1 cellular context compared by ENCODE assay signal in the genomic region with DNA sequence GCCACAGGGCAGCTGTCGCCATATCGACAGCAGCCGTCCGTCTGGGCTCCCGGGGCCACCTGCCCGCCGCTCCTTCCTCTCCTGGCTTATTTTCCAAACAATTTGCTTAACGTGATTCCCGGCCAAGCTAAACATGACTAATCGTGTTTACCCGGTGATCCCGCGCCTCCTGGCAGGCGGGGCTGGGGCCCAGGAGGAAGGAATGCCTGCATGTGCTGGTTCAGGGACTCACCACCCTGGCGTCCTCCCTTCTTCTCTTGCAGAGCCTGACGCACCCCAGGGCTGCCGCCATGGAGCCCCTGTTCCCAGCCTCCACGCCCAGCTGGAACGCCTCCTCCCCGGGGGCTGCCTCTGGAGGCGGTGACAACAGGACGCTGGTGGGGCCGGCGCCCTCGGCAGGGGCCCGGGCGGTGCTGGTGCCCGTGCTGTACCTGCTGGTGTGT.
TF ChIP-seq lines count a peak whose summit lies in the region.

No MANE protein-coding gene starts in this region.

TF ChIP-seq in HepG2, 621 proteins besides CTCF, POLR2A, EP300 and RAD21 (continues in another document):
- peak; percentile 87 for TF ChIP-seq RXRA (CRISPR knock-in tag; IDR thresholded peaks at IDR 0.05)
- no peak for TF ChIP-seq ONECUT2 (CRISPR knock-in tag; IDR thresholded peaks at IDR 0.05)
- no peak for TF ChIP-seq GABPA (IDR thresholded peaks at IDR 0.05; ENCODE audit: low read depth, low read length)
- peak; percentile 62 for TF ChIP-seq GABPA (CRISPR knock-in tag; IDR thresholded peaks at IDR 0.05; ENCODE audit: low read depth)
- no peak for TF ChIP-seq NFATC3 (CRISPR knock-in tag; IDR thresholded peaks at IDR 0.05)
- TF ChIP-seq ZNF878 (CRISPR knock-in tag; IDR thresholded peaks at IDR 0.05) = peak; percentile 93
- no peak for TF ChIP-seq ZNF674 (CRISPR knock-in tag; IDR thresholded peaks at IDR 0.05; ENCODE audit: low read depth)
- no peak for TF ChIP-seq GLI4 (CRISPR knock-in tag; IDR thresholded peaks at IDR 0.05; ENCODE audit: borderline replicate concordance)
- TF ChIP-seq SMAD9 (CRISPR knock-in tag; IDR thresholded peaks at IDR 0.05) = no peak
- TF ChIP-seq RORA (CRISPR knock-in tag; IDR thresholded peaks at IDR 0.05) = no peak
- TF ChIP-seq, protein P1, sequence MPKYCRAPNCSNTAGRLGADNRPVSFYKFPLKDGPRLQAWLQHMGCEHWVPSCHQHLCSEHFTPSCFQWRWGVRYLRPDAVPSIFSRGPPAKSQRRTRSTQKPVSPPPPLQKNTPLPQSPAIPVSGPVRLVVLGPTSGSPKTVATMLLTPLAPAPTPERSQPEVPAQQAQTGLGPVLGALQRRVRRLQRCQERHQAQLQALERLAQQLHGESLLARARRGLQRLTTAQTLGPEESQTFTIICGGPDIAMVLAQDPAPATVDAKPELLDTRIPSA (CRISPR knock-in tag; IDR thresholded peaks at IDR 0.05; ENCODE audit: borderline replicate concordance) = no peak
- TF ChIP-seq, protein P2, sequence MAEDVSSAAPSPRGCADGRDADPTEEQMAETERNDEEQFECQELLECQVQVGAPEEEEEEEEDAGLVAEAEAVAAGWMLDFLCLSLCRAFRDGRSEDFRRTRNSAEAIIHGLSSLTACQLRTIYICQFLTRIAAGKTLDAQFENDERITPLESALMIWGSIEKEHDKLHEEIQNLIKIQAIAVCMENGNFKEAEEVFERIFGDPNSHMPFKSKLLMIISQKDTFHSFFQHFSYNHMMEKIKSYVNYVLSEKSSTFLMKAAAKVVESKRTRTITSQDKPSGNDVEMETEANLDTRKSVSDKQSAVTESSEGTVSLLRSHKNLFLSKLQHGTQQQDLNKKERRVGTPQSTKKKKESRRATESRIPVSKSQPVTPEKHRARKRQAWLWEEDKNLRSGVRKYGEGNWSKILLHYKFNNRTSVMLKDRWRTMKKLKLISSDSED (CRISPR knock-in tag; IDR thresholded peaks at IDR 0.05) = no peak
- no peak; the same call in 1 of the 2 replicates for TF ChIP-seq ZNF558 (CRISPR knock-in tag; IDR thresholded peaks at IDR 0.05; ENCODE audit: borderline replicate concordance)
- peak; percentile 76; the same call in 1 of the 2 replicates for TF ChIP-seq REL (CRISPR knock-in tag; conservative IDR thresholded peaks at IDR 0.05)
- peak; percentile 87 for TF ChIP-seq IRF2 (CRISPR knock-in tag; IDR thresholded peaks at IDR 0.05)
- no peak for TF ChIP-seq ZNF75D (CRISPR knock-in tag; IDR thresholded peaks at IDR 0.05; ENCODE audit: borderline replicate concordance)
- TF ChIP-seq, protein P3, sequence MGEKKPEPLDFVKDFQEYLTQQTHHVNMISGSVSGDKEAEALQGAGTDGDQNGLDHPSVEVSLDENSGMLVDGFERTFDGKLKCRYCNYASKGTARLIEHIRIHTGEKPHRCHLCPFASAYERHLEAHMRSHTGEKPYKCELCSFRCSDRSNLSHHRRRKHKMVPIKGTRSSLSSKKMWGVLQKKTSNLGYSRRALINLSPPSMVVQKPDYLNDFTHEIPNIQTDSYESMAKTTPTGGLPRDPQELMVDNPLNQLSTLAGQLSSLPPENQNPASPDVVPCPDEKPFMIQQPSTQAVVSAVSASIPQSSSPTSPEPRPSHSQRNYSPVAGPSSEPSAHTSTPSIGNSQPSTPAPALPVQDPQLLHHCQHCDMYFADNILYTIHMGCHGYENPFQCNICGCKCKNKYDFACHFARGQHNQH (CRISPR knock-in tag; IDR thresholded peaks at IDR 0.05) = peak; percentile 92
- TF ChIP-seq IRX3 (CRISPR knock-in tag; IDR thresholded peaks at IDR 0.05; ENCODE audit: borderline replicate concordance, low read depth) = no peak
- no peak for TF ChIP-seq MYNN (CRISPR knock-in tag; IDR thresholded peaks at IDR 0.05; ENCODE audit: low read depth)
- peak; percentile 80 for TF ChIP-seq ZNF224 (CRISPR knock-in tag; IDR thresholded peaks at IDR 0.05)
- peak; percentile 79; the same call in 1 of the 2 replicates for TF ChIP-seq RFXAP (CRISPR knock-in tag; IDR thresholded peaks at IDR 0.05; ENCODE audit: borderline replicate concordance)
- TF ChIP-seq, protein P4, sequence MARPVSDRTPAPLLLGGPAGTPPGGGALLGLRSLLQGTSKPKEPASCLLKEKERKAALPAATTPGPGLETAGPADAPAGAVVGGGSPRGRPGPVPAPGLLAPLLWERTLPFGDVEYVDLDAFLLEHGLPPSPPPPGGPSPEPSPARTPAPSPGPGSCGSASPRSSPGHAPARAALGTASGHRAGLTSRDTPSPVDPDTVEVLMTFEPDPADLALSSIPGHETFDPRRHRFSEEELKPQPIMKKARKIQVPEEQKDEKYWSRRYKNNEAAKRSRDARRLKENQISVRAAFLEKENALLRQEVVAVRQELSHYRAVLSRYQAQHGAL (CRISPR knock-in tag; IDR thresholded peaks at IDR 0.05; ENCODE audit: not compliant biosample characterization) = peak; percentile 46
- no peak for TF ChIP-seq ZFP36 (IDR thresholded peaks at IDR 0.05; ENCODE audit: borderline replicate concordance, low read depth, low read length, partially characterized antibody)
- no peak for TF ChIP-seq RFXANK (CRISPR knock-in tag; IDR thresholded peaks at IDR 0.05)
- no peak for TF ChIP-seq ZBTB8A (CRISPR knock-in tag; IDR thresholded peaks at IDR 0.05; ENCODE audit: borderline replicate concordance, low read depth)
- TF ChIP-seq JUN (CRISPR knock-in tag; IDR thresholded peaks at IDR 0.05) = peak; percentile 86
- no peak for TF ChIP-seq SIN3B (IDR thresholded peaks at IDR 0.05; ENCODE audit: low read length)
- no peak for TF ChIP-seq ZNF432 (CRISPR knock-in tag; IDR thresholded peaks at IDR 0.05; ENCODE audit: borderline replicate concordance)
- peak; percentile 76; the same call in 1 of the 2 replicates for TF ChIP-seq SAFB2 (CRISPR knock-in tag; IDR thresholded peaks at IDR 0.05; ENCODE audit: borderline replicate concordance, low read depth)
- TF ChIP-seq XBP1 (CRISPR knock-in tag; IDR thresholded peaks at IDR 0.05) = peak; percentile 47; the same call in 1 of the 2 replicates
- no peak for TF ChIP-seq CENPT (CRISPR knock-in tag; IDR thresholded peaks at IDR 0.05; ENCODE audit: low read depth)
- TF ChIP-seq, protein P5, sequence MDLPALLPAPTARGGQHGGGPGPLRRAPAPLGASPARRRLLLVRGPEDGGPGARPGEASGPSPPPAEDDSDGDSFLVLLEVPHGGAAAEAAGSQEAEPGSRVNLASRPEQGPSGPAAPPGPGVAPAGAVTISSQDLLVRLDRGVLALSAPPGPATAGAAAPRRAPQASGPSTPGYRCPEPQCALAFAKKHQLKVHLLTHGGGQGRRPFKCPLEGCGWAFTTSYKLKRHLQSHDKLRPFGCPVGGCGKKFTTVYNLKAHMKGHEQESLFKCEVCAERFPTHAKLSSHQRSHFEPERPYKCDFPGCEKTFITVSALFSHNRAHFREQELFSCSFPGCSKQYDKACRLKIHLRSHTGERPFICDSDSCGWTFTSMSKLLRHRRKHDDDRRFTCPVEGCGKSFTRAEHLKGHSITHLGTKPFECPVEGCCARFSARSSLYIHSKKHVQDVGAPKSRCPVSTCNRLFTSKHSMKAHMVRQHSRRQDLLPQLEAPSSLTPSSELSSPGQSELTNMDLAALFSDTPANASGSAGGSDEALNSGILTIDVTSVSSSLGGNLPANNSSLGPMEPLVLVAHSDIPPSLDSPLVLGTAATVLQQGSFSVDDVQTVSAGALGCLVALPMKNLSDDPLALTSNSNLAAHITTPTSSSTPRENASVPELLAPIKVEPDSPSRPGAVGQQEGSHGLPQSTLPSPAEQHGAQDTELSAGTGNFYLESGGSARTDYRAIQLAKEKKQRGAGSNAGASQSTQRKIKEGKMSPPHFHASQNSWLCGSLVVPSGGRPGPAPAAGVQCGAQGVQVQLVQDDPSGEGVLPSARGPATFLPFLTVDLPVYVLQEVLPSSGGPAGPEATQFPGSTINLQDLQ (CRISPR knock-in tag; IDR thresholded peaks at IDR 0.05) = peak; percentile 90
- TF ChIP-seq ZNF333 (CRISPR knock-in tag; IDR thresholded peaks at IDR 0.05; ENCODE audit: borderline replicate concordance) = no peak
- TF ChIP-seq, protein P6, sequence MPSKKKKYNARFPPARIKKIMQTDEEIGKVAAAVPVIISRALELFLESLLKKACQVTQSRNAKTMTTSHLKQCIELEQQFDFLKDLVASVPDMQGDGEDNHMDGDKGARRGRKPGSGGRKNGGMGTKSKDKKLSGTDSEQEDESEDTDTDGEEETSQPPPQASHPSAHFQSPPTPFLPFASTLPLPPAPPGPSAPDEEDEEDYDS (CRISPR knock-in tag; IDR thresholded peaks at IDR 0.05) = 0 out of 2 replicates have a peak, but pooled peaks have one; percentile 15
- 0 out of 2 replicates have a peak, but pooled peaks have one; percentile 25 for TF ChIP-seq ZFP1 (CRISPR knock-in tag; IDR thresholded peaks at IDR 0.05)
- peak; percentile 43; the same call in 1 of the 2 replicates for TF ChIP-seq ZNF138 (CRISPR knock-in tag; IDR thresholded peaks at IDR 0.05; ENCODE audit: low read depth)
- no peak for TF ChIP-seq DR1 (CRISPR knock-in tag; IDR thresholded peaks at IDR 0.05)
- no peak for TF ChIP-seq ZNF775 (CRISPR knock-in tag; IDR thresholded peaks at IDR 0.05; ENCODE audit: borderline replicate concordance)
- TF ChIP-seq ZNF749 (CRISPR knock-in tag; IDR thresholded peaks at IDR 0.05; ENCODE audit: borderline replicate concordance) = peak; percentile 68; the same call in 1 of the 2 replicates
- TF ChIP-seq NFIB (CRISPR knock-in tag; IDR thresholded peaks at IDR 0.05; ENCODE audit: borderline replicate concordance) = no peak
- no peak; the same call in 1 of the 2 replicates for TF ChIP-seq ZNF274 (CRISPR knock-in tag; IDR thresholded peaks at IDR 0.05)
- TF ChIP-seq NFE2 (CRISPR knock-in tag; IDR thresholded peaks at IDR 0.05) = no peak
- TF ChIP-seq BCL6 (CRISPR knock-in tag; IDR thresholded peaks at IDR 0.05) = peak; percentile 86
- TF ChIP-seq, protein P7, sequence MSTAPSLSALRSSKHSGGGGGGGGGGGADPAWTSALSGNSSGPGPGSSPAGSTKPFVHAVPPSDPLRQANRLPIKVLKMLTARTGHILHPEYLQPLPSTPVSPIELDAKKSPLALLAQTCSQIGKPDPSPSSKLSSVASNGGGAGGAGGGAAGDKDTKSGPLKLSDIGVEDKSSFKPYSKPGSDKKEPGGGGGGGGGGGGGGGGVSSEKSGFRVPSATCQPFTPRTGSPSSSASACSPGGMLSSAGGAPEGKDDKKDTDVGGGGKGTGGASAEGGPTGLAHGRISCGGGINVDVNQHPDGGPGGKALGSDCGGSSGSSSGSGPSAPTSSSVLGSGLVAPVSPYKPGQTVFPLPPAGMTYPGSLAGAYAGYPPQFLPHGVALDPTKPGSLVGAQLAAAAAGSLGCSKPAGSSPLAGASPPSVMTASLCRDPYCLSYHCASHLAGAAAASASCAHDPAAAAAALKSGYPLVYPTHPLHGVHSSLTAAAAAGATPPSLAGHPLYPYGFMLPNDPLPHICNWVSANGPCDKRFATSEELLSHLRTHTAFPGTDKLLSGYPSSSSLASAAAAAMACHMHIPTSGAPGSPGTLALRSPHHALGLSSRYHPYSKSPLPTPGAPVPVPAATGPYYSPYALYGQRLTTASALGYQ (CRISPR knock-in tag; IDR thresholded peaks at IDR 0.05) = peak; percentile 92; the same call in 1 of the 2 replicates
- no peak for TF ChIP-seq RFX1 (IDR thresholded peaks at IDR 0.05)
- no peak for TF ChIP-seq MTF2 (CRISPR knock-in tag; IDR thresholded peaks at IDR 0.05; ENCODE audit: borderline replicate concordance)
- 0 out of 2 replicates have a peak, but pooled peaks have one; percentile 75 for TF ChIP-seq ZNF335 (CRISPR knock-in tag; IDR thresholded peaks at IDR 0.05)
- peak; percentile 68; the same call in 1 of the 2 replicates for TF ChIP-seq ZNF615 (CRISPR knock-in tag; IDR thresholded peaks at IDR 0.05; ENCODE audit: borderline replicate concordance)
- peak; percentile 93 for TF ChIP-seq MXD4 (CRISPR knock-in tag; IDR thresholded peaks at IDR 0.05)
- peak; percentile 78; the same call in 1 of the 2 replicates for TF ChIP-seq ZNF232 (CRISPR knock-in tag; IDR thresholded peaks at IDR 0.05; ENCODE audit: borderline replicate concordance)
- TF ChIP-seq TBP (CRISPR knock-in tag; IDR thresholded peaks at IDR 0.05) = no peak
- peak; percentile 85; the same call in 1 of the 2 replicates for TF ChIP-seq ZSCAN25 (CRISPR knock-in tag; IDR thresholded peaks at IDR 0.05)
- no peak for TF ChIP-seq SRSF4 (IDR thresholded peaks at IDR 0.05; ENCODE audit: low read depth, low read length, poor library complexity, severe bottlenecking)
- TF ChIP-seq SP5 (CRISPR knock-in tag; IDR thresholded peaks at IDR 0.05; ENCODE audit: borderline replicate concordance, low read depth) = peak; percentile 96
- TF ChIP-seq ZFP37 (CRISPR knock-in tag; IDR thresholded peaks at IDR 0.05; ENCODE audit: borderline replicate concordance) = peak; percentile 93
- TF ChIP-seq, protein P8, sequence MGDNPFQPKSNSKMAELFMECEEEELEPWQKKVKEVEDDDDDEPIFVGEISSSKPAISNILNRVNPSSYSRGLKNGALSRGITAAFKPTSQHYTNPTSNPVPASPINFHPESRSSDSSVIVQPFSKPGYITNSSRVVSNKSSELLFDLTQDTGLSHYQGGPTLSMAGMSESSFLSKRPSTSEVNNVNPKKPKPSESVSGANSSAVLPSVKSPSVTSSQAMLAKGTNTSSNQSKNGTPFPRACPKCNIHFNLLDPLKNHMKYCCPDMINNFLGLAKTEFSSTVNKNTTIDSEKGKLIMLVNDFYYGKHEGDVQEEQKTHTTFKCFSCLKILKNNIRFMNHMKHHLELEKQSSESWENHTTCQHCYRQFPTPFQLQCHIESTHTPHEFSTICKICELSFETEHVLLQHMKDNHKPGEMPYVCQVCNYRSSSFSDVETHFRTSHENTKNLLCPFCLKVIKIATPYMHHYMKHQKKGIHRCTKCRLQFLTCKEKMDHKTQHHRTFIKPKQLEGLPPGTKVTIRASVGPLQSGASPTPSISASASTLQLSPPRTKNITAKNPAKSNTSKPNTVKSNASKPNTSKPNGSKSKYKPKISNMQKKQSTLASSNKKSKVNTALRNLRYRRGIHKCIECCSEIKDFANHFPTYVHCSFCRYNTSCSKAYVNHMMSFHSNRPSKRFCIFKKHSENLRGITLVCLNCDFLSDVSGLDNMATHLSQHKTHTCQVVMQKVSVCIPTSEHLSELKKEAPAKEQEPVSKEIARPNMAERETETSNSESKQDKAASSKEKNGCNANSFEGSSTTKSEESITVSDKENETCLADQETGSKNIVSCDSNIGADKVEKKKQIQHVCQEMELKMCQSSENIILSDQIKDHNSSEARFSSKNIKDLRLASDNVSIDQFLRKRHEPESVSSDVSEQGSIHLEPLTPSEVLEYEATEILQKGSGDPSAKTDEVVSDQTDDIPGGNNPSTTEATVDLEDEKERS (CRISPR knock-in tag; IDR thresholded peaks at IDR 0.05) = peak; percentile 76
- no peak for TF ChIP-seq HCFC1 (IDR thresholded peaks at IDR 0.05; ENCODE audit: low read depth, low read length)
- no peak for TF ChIP-seq ZNF230 (CRISPR knock-in tag; IDR thresholded peaks at IDR 0.05)
- TF ChIP-seq ZBTB20 (CRISPR knock-in tag; IDR thresholded peaks at IDR 0.05; ENCODE audit: borderline replicate concordance, low read depth) = peak; percentile 82; the same call in 1 of the 2 replicates
- 0 out of 2 replicates have a peak, but pooled peaks have one; percentile 36 for TF ChIP-seq ZNF367 (CRISPR knock-in tag; IDR thresholded peaks at IDR 0.05; ENCODE audit: borderline replicate concordance)
- TF ChIP-seq U2AF2 (IDR thresholded peaks at IDR 0.05; ENCODE audit: low read depth, low read length) = no peak
